ENCODE assay signal across 27 cellular contexts in the genomic region with DNA sequence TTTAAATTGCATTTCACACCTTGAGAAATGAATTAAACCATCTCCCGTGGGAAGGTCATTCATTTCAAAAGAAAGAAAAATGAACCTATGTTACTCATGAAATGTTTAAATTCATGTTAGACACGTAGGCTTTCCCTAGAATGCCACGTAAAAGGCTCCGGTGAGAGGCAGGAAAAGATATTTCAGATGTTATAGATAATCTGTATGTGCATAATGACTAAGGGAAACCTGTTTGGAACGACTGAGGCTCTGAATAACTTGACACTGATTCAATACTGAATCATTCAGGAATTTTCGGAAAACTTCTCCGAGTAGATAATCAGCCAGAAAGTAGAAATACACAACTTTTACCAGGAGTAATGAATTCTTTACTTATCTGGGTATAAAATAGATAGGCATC.
DNase-seq lines count a peak whose midpoint lies in the region; ATAC-seq and TF ChIP-seq lines count a peak whose summit lies in the region.
"Had no signal": no experiment of that assay in that cellular context is flagged by ENCODE, and none has a peak within 500 bp of the region (broad histone marks: within the 10 kb centered on the region; RNA-seq: fewer than 3 reads in every experiment).

No MANE protein-coding gene starts in this region.

- H3K27me3 Mint-ChIP-seq in immature natural killer cell (ENCODE audit: low read depth in 3 of 3) = peaks cover 0 to 9% (median 3%) of the 10 kb centered on the region in 3 donors
- H3K27me3 Mint-ChIP-seq: dendritic cell treated with granulocyte-macrophage colony-stimulating factor and Interleukin-4, amounts not matched to agents 40 ng/mL and 50 ng/mL, for 4 days had no signal

- H3K79me2 ChIP-seq in SK-N-SH (ENCODE audit: insufficient read depth) = no peaks in the 10 kb centered on the region

- TF ChIP-seq RAD21 in SK-N-SH (IDR thresholded peaks at IDR 0.05; ENCODE audit: low read length) = no peak

- ATAC-seq in esophagus mucosa = no peak
- ATAC-seq: GM12878; psoas muscle; stimulated activated effector memory CD8-positive, alpha-beta T cell treated with anti-CD3 and anti-CD28 coated beads, Interleukin-12 subunit alpha, Interleukin-12 subunit beta, amount 100 ng/mL, for 72 hours had no signal

- POLR2A ChIA-PET in SK-N-SH (lab: Yijun Ruan, JAX) = no interaction called here

- peaks cover 0 to 29% (median 11%) of the 10 kb centered on the region in 6 donors for H3K9me3 Mint-ChIP-seq in immature natural killer cell

- peaks cover 2 to 11% of the 10 kb centered on the region in 2 experiments; a peak in 2 of 4 replicates for H3K4me1 ChIP-seq in SK-N-SH (ENCODE audit: control insufficient read depth in 1 of 2, insufficient read depth in 2 of 2, low read depth in 1 of 2, low read length in 1 of 2)
- H3K4me1 ChIP-seq: breast epithelium, psoas muscle had no signal

- H3K36me3 ChIP-seq in SK-N-SH (replicated peaks in 1 of 2; ENCODE audit: control insufficient read depth in 1 of 2, insufficient read depth in 2 of 2, low read length in 1 of 2) = no peaks in the 10 kb centered on the region
- H3K36me3 ChIP-seq: breast epithelium, neutrophil had no signal

- H3K9ac ChIP-seq in SK-N-SH = no peak overlapping the region; the same call in 1 of the 2 replicates

- peak overlapping the region; percentile 27 for H3K4me2 ChIP-seq in SK-N-SH

- no peaks in the 10 kb centered on the region for H3K36me3 Mint-ChIP-seq in immature natural killer cell
- H3K36me3 Mint-ChIP-seq: CD4-positive, alpha-beta memory T cell; stimulated activated effector memory CD8-positive, alpha-beta T cell treated with anti-CD3 and anti-CD28 coated beads, Interleukin-12 subunit alpha, Interleukin-12 subunit beta, amount 100 ng/mL, for 72 hours had no signal

- no peaks in the 10 kb centered on the region for H4K20me1 ChIP-seq in SK-N-SH (ENCODE audit: insufficient read depth)

- peak overlapping the region in 1 of 2 experiments; percentile 67; a peak in 2 of 4 replicates for H3K27ac ChIP-seq in SK-N-SH (ENCODE audit: low read depth in 2 of 2, low read length in 1 of 2)
- H3K27ac ChIP-seq: breast epithelium, neutrophil, psoas muscle had no signal

- peak overlapping the region; percentile 50; the same call in 1 of the 2 replicates for H2AFZ ChIP-seq in SK-N-SH (ENCODE audit: low read depth)

- CTCF ChIA-PET in SK-N-SH (lab: Yijun Ruan, JAX) = no interaction called here

- peak in 1 of 2 experiments; percentile 55; a peak in 1 of 4 replicates for TF ChIP-seq EP300 in SK-N-SH (IDR thresholded peaks at IDR 0.05; ENCODE audit: borderline replicate concordance in 1 of 2, low read depth in 1 of 2, low read length in 1 of 2)

- no peaks in the 10 kb centered on the region for H3K9me2 ChIP-seq in SK-N-SH

- H3K4me1 Mint-ChIP-seq in immature natural killer cell = no peaks in the 10 kb centered on the region
- H3K4me1 Mint-ChIP-seq: CD4-positive, alpha-beta memory T cell had no signal

- DNase-seq in HS-5 (ENCODE audit: low read depth) (peak; percentile 68), SK-N-SH (no peak), epithelial cell of esophagus (ENCODE audit: low read depth) (peak; percentile 36), renal cortical epithelial cell (ENCODE audit: low read depth) (peak; percentile 13), immature natural killer cell (no peak)
- DNase-seq in effector CD8-positive, alpha-beta T cell (lab: John Stamatoyannopoulos, UW) = no peak
- DNase-seq: activated CD8-positive, alpha-beta memory T cell treated with anti-CD3 and anti-CD28 coated beads, Interleukin-2, amount 50 U/mL, for 4 hours; activated effector memory CD4-positive, alpha-beta T cell treated with Interleukin-2 at 50 U/mL for 16 hours; CD4-positive, alpha-beta memory T cell; DMS153; foreskin melanocyte; hypothalamus; Kasumi-1; kidney; NCI-H1092; NCI-H2081 treated with DMSO at 0.1 percent for 48 hours; NCI-H510A; psoas muscle; RPMI8226 had no signal

- H3K4me3 ChIP-seq in SK-N-SH (ENCODE audit: low read depth in 2 of 2, low read length in 1 of 2) = no peak overlapping the region
- H3K4me3 ChIP-seq in epithelial cell of esophagus (ENCODE audit: low read length) = no peak overlapping the region
- H3K4me3 ChIP-seq: breast epithelium, GM12878, lung, psoas muscle had no signal

- no peaks in the 10 kb centered on the region for H3K9me3 ChIP-seq in SK-N-SH
- H3K9me3 ChIP-seq: breast epithelium, neutrophil, psoas muscle had no signal

- no peaks in the 10 kb centered on the region for H3K27me3 ChIP-seq in SK-N-SH (ENCODE audit: insufficient read depth)
- H3K27me3 ChIP-seq: breast epithelium, neutrophil had no signal

- H3K27ac Mint-ChIP-seq in immature natural killer cell = no peak overlapping the region
- H3K27ac Mint-ChIP-seq: CD4-positive, alpha-beta memory T cell; dendritic cell treated with granulocyte-macrophage colony-stimulating factor and Interleukin-4, amounts not matched to agents 40 ng/mL and 50 ng/mL, for 4 days; stimulated activated effector memory CD8-positive, alpha-beta T cell treated with anti-CD3 and anti-CD28 coated beads, Interleukin-12 subunit alpha, Interleukin-12 subunit beta, amount 100 ng/mL, for 72 hours; T-helper 2 cell treated with Interferon-gamma antibody and Interleukin-4, amounts not matched to agents 5 μg/mL and 100 μg/mL, for 36 hours had no signal

- WGBS in SK-N-SH (ENCODE audit: low lambda C conversion rate) = 18% methylated on average over 7 of the region's 7 CpGs

- no peak overlapping the region for H3K4me3 Mint-ChIP-seq in immature natural killer cell
- H3K4me3 Mint-ChIP-seq: CD4-positive, alpha-beta memory T cell; dendritic cell treated with granulocyte-macrophage colony-stimulating factor and Interleukin-4, amounts not matched to agents 40 ng/mL and 50 ng/mL, for 4 days; stimulated activated effector memory CD8-positive, alpha-beta T cell treated with anti-CD3 and anti-CD28 coated beads, Interleukin-12 subunit alpha, Interleukin-12 subunit beta, amount 100 ng/mL, for 72 hours; T-helper 2 cell treated with Interferon-gamma antibody and Interleukin-4, amounts not matched to agents 5 μg/mL and 100 μg/mL, for 36 hours had no signal

- H3F3A ChIP-seq in SK-N-SH (replicated peaks; ENCODE audit: insufficient read depth) = peaks cover 13% of the 10 kb centered on the region

- TF ChIP-seq CTCF in SK-N-SH (IDR thresholded peaks at IDR 0.05) (no peak), epithelial cell of esophagus (IDR thresholded peaks at IDR 0.05; ENCODE audit: insufficient read depth, low read depth, low read length, missing control alignments) (no peak)

TF ChIP-seq in SK-N-SH, 30 proteins besides CTCF, POLR2A, EP300 and RAD21:
- peak; percentile 67 for TF ChIP-seq JUND (IDR thresholded peaks at IDR 0.05)
- TF ChIP-seq TEAD4 (IDR thresholded peaks at IDR 0.05; ENCODE audit: borderline replicate concordance, insufficient read depth) = peak; percentile 45; the same call in 1 of the 2 replicates
- peak; percentile 52; the same call in 1 of the 2 replicates for TF ChIP-seq NFIC (IDR thresholded peaks at IDR 0.05; ENCODE audit: borderline replicate concordance)
- no peak for TF ChIP-seq CHD2 (IDR thresholded peaks at IDR 0.05; ENCODE audit: low read length, partially characterized antibody)
- TF ChIP-seq, protein P1, sequence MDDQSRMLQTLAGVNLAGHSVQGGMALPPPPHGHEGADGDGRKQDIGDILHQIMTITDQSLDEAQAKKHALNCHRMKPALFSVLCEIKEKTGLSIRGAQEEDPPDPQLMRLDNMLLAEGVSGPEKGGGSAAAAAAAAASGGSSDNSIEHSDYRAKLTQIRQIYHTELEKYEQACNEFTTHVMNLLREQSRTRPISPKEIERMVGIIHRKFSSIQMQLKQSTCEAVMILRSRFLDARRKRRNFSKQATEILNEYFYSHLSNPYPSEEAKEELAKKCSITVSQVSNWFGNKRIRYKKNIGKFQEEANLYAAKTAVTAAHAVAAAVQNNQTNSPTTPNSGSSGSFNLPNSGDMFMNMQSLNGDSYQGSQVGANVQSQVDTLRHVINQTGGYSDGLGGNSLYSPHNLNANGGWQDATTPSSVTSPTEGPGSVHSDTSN (IDR thresholded peaks at IDR 0.05) = peak; percentile 57
- TF ChIP-seq FOSL2 (IDR thresholded peaks at IDR 0.05; ENCODE audit: borderline replicate concordance, low read depth) = peak; percentile 69
- TF ChIP-seq TCF12 (IDR thresholded peaks at IDR 0.05) = peak; percentile 58; the same call in 1 of the 2 replicates
- TF ChIP-seq FOXJ3 (CRISPR knock-in tag; IDR thresholded peaks at IDR 0.05) = no peak
- no peak for TF ChIP-seq MAX (IDR thresholded peaks at IDR 0.05; ENCODE audit: low read depth)

Comparison
In these comparisons a context has a peak if more than half of its experiments do, and no peak if none do; other contexts are left out.
1. DNase-seq: peak in HS-5 (single experiment), epithelial cell of esophagus (single experiment) and renal cortical epithelial cell (single experiment); none in SK-N-SH (single experiment), immature natural killer cell (0 of 3) and effector CD8-positive, alpha-beta T cell (single experiment).